ENCODE assay signal across 31 cellular contexts in the genomic region with DNA sequence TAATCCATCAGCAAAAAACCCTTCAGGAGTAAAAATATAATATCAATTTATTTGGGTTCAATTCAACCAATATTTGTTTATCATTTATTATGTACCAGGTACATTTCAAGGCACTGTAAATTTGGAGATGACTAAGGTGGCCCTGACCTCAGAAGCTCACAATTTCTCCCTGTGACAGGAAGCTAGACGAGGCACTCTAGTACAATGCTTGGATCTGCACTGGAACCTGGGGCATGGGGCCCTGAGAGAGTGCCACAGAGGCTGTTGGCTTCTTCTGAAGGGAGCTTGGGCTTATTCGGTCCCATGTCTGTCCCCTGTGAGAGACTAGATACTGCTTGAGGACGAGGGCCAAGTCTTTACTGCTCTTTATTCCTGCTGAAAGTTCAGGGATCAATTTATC.
"Had no signal": no experiment of that assay in that cellular context is flagged by ENCODE, and none has a peak within 500 bp of the region (broad histone marks: within the 10 kb centered on the region; RNA-seq: fewer than 3 reads in every experiment).

No MANE protein-coding gene starts in this region.

- H3K36me3 ChIP-seq: ascending aorta, cardiac muscle cell had no signal

- H3K4me1 ChIP-seq: ascending aorta had no signal

- H3K27me3 Mint-ChIP-seq: activated CD4-positive, alpha-beta memory T cell treated with anti-CD3 and anti-CD28 coated beads for 36 hours; activated CD8-positive, alpha-beta T cell treated with anti-CD3 and anti-CD28 coated beads for 36 hours; activated naive CD4-positive, alpha-beta T cell treated with anti-CD3 and anti-CD28 coated beads, Interleukin-2, amount 50 U/mL, for 24 hours; activated naive CD8-positive, alpha-beta T cell had no signal

- DNase-seq: activated B cell treated with CpG ODN at 0.5 μM for 24 hours; activated CD4-positive, alpha-beta memory T cell treated with anti-CD3 and anti-CD28 coated beads for 36 hours; activated CD4-positive, alpha-beta T cell treated with anti-CD3 and anti-CD28 coated beads for 4 hours; activated CD4-positive, alpha-beta T cell treated with anti-CD3 and anti-CD28 coated beads, Interleukin-2, amount 10 ng/mL, durations not matched to agents 24 days and 14 days; activated CD4-positive, alpha-beta T cell treated with anti-CD3 and anti-CD28 coated beads, Interleukin-2, amount 50 U/mL, for 1 hour; activated CD4-positive, alpha-beta T cell treated with anti-CD3 and anti-CD28 coated beads, Interleukin-2, amount 50 U/mL, for 4 hours; activated CD4-positive, CD25-positive, alpha-beta regulatory T cell treated with anti-CD3 and anti-CD28 coated beads, Interleukin-2, amount 50 U/mL, for 72 hours; activated CD8-positive, alpha-beta memory T cell treated with anti-CD3 and anti-CD28 coated beads, Interleukin-2, amount 50 U/mL, for 4 hours; activated CD8-positive, alpha-beta T cell treated with anti-CD3 and anti-CD28 coated beads for 36 hours; activated effector memory CD4-positive, alpha-beta T cell treated with Interleukin-2 at 50 U/mL for 16 hours; activated gamma-delta T cell; activated naive CD4-positive, alpha-beta T cell treated with anti-CD3 and anti-CD28 coated beads, Interleukin-2, amount 10 ng/mL, durations not matched to agents 7 days and 5 days; activated naive CD4-positive, alpha-beta T cell treated with Interleukin-2 at 50 U/mL for 16 hours; activated T-cell treated with anti-CD3 and anti-CD28 coated beads for 4 hours; activated T-cell treated with anti-CD3 and anti-CD28 coated beads, Interleukin-2, amount 50 U/mL, for 1 hour; activated T-cell treated with anti-CD3 and anti-CD28 coated beads, Interleukin-2, amount 50 U/mL, for 4 hours; amygdala; anterior cingulate cortex; caudate nucleus; T-cell; T-helper 2 cell; T-helper 9 cell had no signal

- H3K27ac Mint-ChIP-seq: activated B cell treated with CpG ODN at 0.5 μM for 24 hours; activated CD4-positive, alpha-beta memory T cell treated with anti-CD3 and anti-CD28 coated beads for 36 hours; activated CD4-positive, alpha-beta T cell treated with anti-CD3 and anti-CD28 coated beads, Interleukin-2, amount 10 ng/mL, durations not matched to agents 24 days and 14 days; activated CD8-positive, alpha-beta T cell treated with anti-CD3 and anti-CD28 coated beads for 36 hours; activated naive CD4-positive, alpha-beta T cell treated with anti-CD3 and anti-CD28 coated beads, Interleukin-2, amount 10 ng/mL, durations not matched to agents 7 days and 5 days; activated naive CD4-positive, alpha-beta T cell treated with anti-CD3 and anti-CD28 coated beads, Interleukin-2, amount 50 U/mL, for 24 hours; activated naive CD8-positive, alpha-beta T cell; activated T-helper 2 cell treated with anti-CD3 and anti-CD28 coated beads, Interferon-gamma antibody, Interleukin-2, Interleukin-4, amounts not matched to agents 10 μg/mL and 5 μg/mL and 100 μg/mL, durations not matched to agents 14 hours and 24 hours and 36 hours; brain; T-cell; T-helper 2 cell treated with Interferon-gamma antibody and Interleukin-4, amounts not matched to agents 5 μg/mL and 100 μg/mL, for 36 hours had no signal

- H3K4me3 ChIP-seq: ascending aorta, cardiac muscle cell had no signal

- FAIRE-seq: bronchial epithelial cell had no signal

- H3K4me3 Mint-ChIP-seq: activated B cell treated with CpG ODN at 0.5 μM for 24 hours; activated CD4-positive, alpha-beta memory T cell treated with anti-CD3 and anti-CD28 coated beads for 36 hours; activated CD4-positive, alpha-beta T cell treated with anti-CD3 and anti-CD28 coated beads, Interleukin-2, amount 10 ng/mL, durations not matched to agents 24 days and 14 days; activated CD8-positive, alpha-beta T cell treated with anti-CD3 and anti-CD28 coated beads for 36 hours; activated naive CD4-positive, alpha-beta T cell treated with anti-CD3 and anti-CD28 coated beads, Interleukin-2, amount 10 ng/mL, durations not matched to agents 7 days and 5 days; activated naive CD4-positive, alpha-beta T cell treated with anti-CD3 and anti-CD28 coated beads, Interleukin-2, amount 50 U/mL, for 24 hours; activated naive CD8-positive, alpha-beta T cell; activated T-cell treated with anti-CD3 and anti-CD28 coated beads, Interleukin-2, amount 50 U/mL, for 4 hours; brain; T-cell; T-helper 2 cell treated with Interferon-gamma antibody and Interleukin-4, amounts not matched to agents 5 μg/mL and 100 μg/mL, for 36 hours had no signal

- H3K27me3 ChIP-seq: ascending aorta had no signal

- H3K9me3 Mint-ChIP-seq: activated B cell treated with CpG ODN at 0.5 μM for 24 hours; activated CD4-positive, alpha-beta memory T cell treated with anti-CD3 and anti-CD28 coated beads for 36 hours; activated CD4-positive, alpha-beta T cell treated with anti-CD3 and anti-CD28 coated beads, Interleukin-2, amount 10 ng/mL, durations not matched to agents 24 days and 14 days; activated CD8-positive, alpha-beta T cell treated with anti-CD3 and anti-CD28 coated beads for 36 hours; activated naive CD4-positive, alpha-beta T cell treated with anti-CD3 and anti-CD28 coated beads, Interleukin-2, amount 10 ng/mL, durations not matched to agents 7 days and 5 days; activated naive CD4-positive, alpha-beta T cell treated with anti-CD3 and anti-CD28 coated beads, Interleukin-2, amount 50 U/mL, for 24 hours; activated T-cell treated with anti-CD3 and anti-CD28 coated beads, Interleukin-2, amount 50 U/mL, for 4 hours; activated T-helper 2 cell treated with anti-CD3 and anti-CD28 coated beads, Interferon-gamma antibody, Interleukin-2, Interleukin-4, amounts not matched to agents 10 μg/mL and 5 μg/mL and 100 μg/mL, durations not matched to agents 14 hours and 24 hours and 36 hours; brain; T-cell; T-helper 2 cell treated with Interferon-gamma antibody and Interleukin-4, amounts not matched to agents 5 μg/mL and 100 μg/mL, for 36 hours had no signal

- H3K27ac ChIP-seq: ascending aorta, cardiac muscle cell, VCaP had no signal

- H3K9me3 ChIP-seq: ascending aorta had no signal

- ATAC-seq: activated CD8-positive, alpha-beta T cell treated with anti-CD3 and anti-CD28 coated beads for 36 hours; activated T-cell treated with anti-CD3 and anti-CD28 coated beads, Interleukin-2, amount 50 U/mL, for 4 hours; T-cell had no signal

- H3K36me3 Mint-ChIP-seq: activated CD4-positive, alpha-beta memory T cell treated with anti-CD3 and anti-CD28 coated beads for 36 hours; activated naive CD4-positive, alpha-beta T cell treated with anti-CD3 and anti-CD28 coated beads, Interleukin-2, amount 50 U/mL, for 24 hours; activated naive CD8-positive, alpha-beta T cell; brain; T-cell had no signal
